In the genomic region with DNA sequence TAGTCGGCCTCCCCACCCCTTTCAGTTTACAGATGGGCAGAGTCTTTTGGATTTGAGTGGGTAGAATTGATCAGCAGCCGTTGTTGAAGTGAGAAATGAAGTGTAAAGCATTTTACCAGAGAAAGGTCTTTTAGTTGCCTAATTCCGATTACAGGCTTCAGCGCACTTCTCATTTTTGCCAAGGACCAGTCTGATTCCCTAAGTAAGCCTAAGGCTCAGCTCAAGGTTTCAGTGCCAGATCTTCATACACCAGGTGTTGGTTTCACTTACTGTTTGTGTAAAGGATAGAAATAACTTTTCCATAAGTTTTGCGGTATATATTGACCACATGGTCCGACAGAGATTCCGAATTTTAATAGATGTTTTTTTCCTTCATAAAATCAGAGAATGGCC, we compare ENCODE assay signal across 1 cellular context.
TF ChIP-seq lines count a peak whose summit lies in the region.

No MANE protein-coding gene starts in this region.

TF ChIP-seq in GM23338, 12 proteins besides CTCF, POLR2A, EP300 and RAD21 (continued from another document):
- TF ChIP-seq, protein P1, sequence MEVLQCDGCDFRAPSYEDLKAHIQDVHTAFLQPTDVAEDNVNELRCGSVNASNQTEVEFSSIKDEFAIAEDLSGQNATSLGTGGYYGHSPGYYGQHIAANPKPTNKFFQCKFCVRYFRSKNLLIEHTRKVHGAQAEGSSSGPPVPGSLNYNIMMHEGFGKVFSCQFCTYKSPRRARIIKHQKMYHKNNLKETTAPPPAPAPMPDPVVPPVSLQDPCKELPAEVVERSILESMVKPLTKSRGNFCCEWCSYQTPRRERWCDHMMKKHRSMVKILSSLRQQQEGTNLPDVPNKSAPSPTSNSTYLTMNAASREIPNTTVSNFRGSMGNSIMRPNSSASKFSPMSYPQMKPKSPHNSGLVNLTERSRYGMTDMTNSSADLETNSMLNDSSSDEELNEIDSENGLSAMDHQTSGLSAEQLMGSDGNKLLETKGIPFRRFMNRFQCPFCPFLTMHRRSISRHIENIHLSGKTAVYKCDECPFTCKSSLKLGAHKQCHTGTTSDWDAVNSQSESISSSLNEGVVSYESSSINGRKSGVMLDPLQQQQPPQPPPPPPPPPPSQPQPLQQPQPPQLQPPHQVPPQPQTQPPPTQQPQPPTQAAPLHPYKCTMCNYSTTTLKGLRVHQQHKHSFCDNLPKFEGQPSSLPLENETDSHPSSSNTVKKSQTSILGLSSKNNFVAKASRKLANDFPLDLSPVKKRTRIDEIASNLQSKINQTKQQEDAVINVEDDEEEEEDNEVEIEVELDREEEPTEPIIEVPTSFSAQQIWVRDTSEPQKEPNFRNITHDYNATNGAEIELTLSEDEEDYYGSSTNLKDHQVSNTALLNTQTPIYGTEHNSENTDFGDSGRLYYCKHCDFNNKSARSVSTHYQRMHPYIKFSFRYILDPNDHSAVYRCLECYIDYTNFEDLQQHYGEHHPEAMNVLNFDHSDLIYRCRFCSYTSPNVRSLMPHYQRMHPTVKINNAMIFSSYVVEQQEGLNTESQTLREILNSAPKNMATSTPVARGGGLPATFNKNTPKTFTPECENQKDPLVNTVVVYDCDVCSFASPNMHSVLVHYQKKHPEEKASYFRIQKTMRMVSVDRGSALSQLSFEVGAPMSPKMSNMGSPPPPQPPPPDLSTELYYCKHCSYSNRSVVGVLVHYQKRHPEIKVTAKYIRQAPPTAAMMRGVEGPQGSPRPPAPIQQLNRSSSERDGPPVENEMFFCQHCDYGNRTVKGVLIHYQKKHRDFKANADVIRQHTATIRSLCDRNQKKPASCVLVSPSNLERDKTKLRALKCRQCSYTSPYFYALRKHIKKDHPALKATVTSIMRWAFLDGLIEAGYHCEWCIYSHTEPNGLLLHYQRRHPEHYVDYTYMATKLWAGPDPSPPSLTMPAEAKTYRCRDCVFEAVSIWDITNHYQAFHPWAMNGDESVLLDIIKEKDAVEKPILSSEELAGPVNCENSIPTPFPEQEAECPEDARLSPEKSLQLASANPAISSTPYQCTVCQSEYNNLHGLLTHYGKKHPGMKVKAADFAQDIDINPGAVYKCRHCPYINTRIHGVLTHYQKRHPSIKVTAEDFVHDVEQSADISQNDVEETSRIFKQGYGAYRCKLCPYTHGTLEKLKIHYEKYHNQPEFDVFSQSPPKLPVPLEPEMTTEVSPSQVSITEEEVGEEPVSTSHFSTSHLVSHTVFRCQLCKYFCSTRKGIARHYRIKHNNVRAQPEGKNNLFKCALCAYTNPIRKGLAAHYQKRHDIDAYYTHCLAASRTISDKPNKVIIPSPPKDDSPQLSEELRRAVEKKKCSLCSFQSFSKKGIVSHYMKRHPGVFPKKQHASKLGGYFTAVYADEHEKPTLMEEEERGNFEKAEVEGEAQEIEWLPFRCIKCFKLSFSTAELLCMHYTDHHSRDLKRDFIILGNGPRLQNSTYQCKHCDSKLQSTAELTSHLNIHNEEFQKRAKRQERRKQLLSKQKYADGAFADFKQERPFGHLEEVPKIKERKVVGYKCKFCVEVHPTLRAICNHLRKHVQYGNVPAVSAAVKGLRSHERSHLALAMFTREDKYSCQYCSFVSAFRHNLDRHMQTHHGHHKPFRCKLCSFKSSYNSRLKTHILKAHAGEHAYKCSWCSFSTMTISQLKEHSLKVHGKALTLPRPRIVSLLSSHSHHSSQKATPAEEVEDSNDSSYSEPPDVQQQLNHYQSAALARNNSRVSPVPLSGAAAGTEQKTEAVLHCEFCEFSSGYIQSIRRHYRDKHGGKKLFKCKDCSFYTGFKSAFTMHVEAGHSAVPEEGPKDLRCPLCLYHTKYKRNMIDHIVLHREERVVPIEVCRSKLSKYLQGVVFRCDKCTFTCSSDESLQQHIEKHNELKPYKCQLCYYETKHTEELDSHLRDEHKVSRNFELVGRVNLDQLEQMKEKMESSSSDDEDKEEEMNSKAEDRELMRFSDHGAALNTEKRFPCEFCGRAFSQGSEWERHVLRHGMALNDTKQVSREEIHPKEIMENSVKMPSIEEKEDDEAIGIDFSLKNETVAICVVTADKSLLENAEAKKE (CRISPR knock-in tag; IDR thresholded peaks at IDR 0.05): no peak
- TF ChIP-seq POLR2AphosphoS5 (IDR thresholded peaks at IDR 0.05; ENCODE audit: low read depth): no peak
- TF ChIP-seq CREB1 (CRISPR knock-in tag; IDR thresholded peaks at IDR 0.05; ENCODE audit: low read depth): no peak
- TF ChIP-seq EZH2 (IDR thresholded peaks at IDR 0.05; ENCODE audit: low read depth, unreplicated experiment): no peak
- no peak for TF ChIP-seq ETS1 (IDR thresholded peaks at IDR 0.05)
- TF ChIP-seq EZH2phosphoT487 (IDR thresholded peaks at IDR 0.05; ENCODE audit: unreplicated experiment): no peak
- TF ChIP-seq ZNF114 (CRISPR knock-in tag; IDR thresholded peaks at IDR 0.05): no peak
